1 cellular context compared by ENCODE assay signal in the genomic region with DNA sequence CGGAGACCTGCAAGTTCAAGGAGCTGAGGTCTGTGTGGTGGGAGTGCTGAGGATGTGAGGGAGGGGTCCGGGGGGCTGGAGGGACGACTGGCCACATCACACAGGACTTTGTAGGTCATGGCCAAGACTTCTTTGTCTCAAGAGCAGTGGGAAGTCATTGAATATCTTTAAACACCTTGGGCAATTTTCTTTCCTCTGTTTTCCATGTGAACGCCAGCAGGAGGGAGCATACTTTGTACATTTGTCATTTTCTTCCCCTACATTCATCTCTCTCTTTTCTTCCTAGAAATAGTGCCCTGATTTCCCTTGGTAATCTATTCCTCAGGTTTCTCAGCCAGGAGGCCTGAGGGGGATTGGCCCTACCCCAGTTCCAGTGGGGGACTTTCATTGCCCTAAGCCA.
TF ChIP-seq lines count a peak whose summit lies in the region.

No MANE protein-coding gene starts in this region.

TF ChIP-seq in IMR-90, 13 proteins besides CTCF, POLR2A, EP300 and RAD21:
- no peak for TF ChIP-seq CHD1 (IDR thresholded peaks at IDR 0.05; ENCODE audit: low read depth, low read length)
- no peak for TF ChIP-seq FOS (IDR thresholded peaks at IDR 0.05; ENCODE audit: low read depth, low read length)
- no peak for TF ChIP-seq MXI1 (IDR thresholded peaks at IDR 0.05; ENCODE audit: borderline replicate concordance, low read depth, low read length)
- TF ChIP-seq, protein P1, sequence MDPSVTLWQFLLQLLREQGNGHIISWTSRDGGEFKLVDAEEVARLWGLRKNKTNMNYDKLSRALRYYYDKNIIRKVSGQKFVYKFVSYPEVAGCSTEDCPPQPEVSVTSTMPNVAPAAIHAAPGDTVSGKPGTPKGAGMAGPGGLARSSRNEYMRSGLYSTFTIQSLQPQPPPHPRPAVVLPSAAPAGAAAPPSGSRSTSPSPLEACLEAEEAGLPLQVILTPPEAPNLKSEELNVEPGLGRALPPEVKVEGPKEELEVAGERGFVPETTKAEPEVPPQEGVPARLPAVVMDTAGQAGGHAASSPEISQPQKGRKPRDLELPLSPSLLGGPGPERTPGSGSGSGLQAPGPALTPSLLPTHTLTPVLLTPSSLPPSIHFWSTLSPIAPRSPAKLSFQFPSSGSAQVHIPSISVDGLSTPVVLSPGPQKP (IDR thresholded peaks at IDR 0.05; ENCODE audit: borderline replicate concordance, low read depth, low read length): no peak
- TF ChIP-seq MAZ (IDR thresholded peaks at IDR 0.05; ENCODE audit: borderline replicate concordance, low read depth, low read length): no peak
- TF ChIP-seq RCOR1 (IDR thresholded peaks at IDR 0.05; ENCODE audit: insufficient replicate concordance, low read length): no peak
- no peak for TF ChIP-seq CEBPB (IDR thresholded peaks at IDR 0.05; ENCODE audit: low read depth, low read length)
- TF ChIP-seq NFE2L2 (IDR thresholded peaks at IDR 0.05; ENCODE audit: low read depth, low read length): no peak
- no peak for TF ChIP-seq SMC3 (IDR thresholded peaks at IDR 0.05; ENCODE audit: low read depth, low read length)
- TF ChIP-seq RFX5 (IDR thresholded peaks at IDR 0.05; ENCODE audit: low read depth, low read length): no peak
- no peak for TF ChIP-seq BHLHE40 (IDR thresholded peaks at IDR 0.05; ENCODE audit: low read depth, low read length)
- TF ChIP-seq, protein P2, sequence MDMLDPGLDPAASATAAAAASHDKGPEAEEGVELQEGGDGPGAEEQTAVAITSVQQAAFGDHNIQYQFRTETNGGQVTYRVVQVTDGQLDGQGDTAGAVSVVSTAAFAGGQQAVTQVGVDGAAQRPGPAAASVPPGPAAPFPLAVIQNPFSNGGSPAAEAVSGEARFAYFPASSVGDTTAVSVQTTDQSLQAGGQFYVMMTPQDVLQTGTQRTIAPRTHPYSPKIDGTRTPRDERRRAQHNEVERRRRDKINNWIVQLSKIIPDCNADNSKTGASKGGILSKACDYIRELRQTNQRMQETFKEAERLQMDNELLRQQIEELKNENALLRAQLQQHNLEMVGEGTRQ (IDR thresholded peaks at IDR 0.05; ENCODE audit: low read depth, low read length): no peak
- TF ChIP-seq MAFK (IDR thresholded peaks at IDR 0.05; ENCODE audit: low read depth, low read length): no peak
